In the genomic region with DNA sequence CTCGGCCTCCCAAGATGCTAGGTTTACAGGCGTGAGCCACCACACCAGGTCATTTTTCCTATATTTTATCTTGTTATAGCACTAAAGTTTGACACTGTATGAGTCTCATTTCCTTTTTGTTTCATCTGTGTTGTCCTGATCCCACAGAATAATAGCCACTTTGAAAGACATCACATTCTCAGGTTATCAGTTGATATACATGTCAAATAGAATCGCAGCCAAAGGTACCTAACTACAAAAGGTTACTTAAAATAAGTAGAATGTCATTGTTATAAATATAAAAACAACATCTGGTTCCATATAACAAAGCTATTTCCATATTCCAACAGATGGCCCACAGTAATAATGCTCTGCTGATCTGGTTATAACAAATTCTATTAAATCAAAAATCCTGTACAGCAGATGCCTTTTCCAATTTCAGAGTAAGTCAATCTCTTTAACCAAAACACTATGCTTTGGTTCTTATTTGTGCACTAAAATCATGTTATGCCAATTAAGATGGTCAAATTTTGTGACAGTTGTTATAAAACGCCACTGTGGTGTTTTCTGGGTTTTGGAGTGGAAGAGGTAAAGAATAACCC, we compare ENCODE assay signal across 1 cellular context.
TF ChIP-seq lines count a peak whose summit lies in the region.

No MANE protein-coding gene starts in this region.

TF ChIP-seq in WTC11, 78 proteins besides CTCF, POLR2A, EP300 and RAD21 (continued from another document):
- TF ChIP-seq, protein P1, sequence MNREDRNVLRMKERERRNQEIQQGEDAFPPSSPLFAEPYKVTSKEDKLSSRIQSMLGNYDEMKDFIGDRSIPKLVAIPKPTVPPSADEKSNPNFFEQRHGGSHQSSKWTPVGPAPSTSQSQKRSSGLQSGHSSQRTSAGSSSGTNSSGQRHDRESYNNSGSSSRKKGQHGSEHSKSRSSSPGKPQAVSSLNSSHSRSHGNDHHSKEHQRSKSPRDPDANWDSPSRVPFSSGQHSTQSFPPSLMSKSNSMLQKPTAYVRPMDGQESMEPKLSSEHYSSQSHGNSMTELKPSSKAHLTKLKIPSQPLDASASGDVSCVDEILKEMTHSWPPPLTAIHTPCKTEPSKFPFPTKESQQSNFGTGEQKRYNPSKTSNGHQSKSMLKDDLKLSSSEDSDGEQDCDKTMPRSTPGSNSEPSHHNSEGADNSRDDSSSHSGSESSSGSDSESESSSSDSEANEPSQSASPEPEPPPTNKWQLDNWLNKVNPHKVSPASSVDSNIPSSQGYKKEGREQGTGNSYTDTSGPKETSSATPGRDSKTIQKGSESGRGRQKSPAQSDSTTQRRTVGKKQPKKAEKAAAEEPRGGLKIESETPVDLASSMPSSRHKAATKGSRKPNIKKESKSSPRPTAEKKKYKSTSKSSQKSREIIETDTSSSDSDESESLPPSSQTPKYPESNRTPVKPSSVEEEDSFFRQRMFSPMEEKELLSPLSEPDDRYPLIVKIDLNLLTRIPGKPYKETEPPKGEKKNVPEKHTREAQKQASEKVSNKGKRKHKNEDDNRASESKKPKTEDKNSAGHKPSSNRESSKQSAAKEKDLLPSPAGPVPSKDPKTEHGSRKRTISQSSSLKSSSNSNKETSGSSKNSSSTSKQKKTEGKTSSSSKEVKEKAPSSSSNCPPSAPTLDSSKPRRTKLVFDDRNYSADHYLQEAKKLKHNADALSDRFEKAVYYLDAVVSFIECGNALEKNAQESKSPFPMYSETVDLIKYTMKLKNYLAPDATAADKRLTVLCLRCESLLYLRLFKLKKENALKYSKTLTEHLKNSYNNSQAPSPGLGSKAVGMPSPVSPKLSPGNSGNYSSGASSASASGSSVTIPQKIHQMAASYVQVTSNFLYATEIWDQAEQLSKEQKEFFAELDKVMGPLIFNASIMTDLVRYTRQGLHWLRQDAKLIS (CRISPR knock-in tag; IDR thresholded peaks at IDR 0.05; ENCODE audit: borderline replicate concordance): no peak
- TF ChIP-seq E2F5 (CRISPR knock-in tag; IDR thresholded peaks at IDR 0.05): no peak
